Comparison of ENCODE assay signal across 1 cellular context in the genomic region with DNA sequence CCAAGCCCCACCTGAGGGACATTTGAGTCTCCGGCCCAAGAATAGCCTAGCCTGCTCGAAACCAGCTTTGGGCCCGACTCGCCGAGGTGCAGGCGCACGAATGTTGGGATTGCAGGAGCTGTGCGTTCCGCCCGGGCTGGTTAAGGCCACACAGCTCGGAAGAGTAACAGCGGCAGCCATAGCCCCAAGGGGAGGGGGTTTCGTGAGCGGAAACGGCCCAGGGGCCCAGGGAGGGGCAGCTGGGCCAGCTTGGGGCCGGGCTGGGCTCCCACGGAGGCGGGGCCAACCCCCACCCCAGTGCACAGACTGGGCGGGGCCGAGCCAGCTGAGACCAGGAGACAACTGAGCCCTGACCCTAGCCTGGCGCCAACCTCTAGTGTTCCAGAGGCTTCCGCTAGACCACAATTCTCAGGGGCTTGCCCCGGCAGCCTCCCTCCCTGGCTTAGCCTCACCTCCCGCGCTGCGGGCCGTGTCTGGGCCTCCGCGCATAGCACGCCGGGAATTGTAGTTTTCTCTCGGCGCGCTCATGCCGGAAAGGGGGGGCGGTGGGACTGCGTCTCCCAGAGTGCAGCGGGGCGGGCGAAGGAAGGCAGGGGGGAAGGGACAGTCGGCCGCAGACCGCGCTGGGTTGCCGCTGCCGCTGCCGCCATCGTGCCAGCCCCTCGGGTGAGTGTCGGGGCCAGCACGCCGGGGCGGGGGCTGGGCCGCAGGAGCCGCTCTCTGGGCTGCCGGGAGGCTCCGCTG.
TF ChIP-seq lines count a peak whose summit lies in the region.

Gene NUTF2 (plus strand): TSS at position 614 of the 744 bp plus-strand sequence. CDS start 18,198 bp downstream, outside the sequence.

TF ChIP-seq in HepG2, 621 proteins besides CTCF, POLR2A, EP300 and RAD21 (continued from another document and continues in another):
- TF ChIP-seq, protein P1, sequence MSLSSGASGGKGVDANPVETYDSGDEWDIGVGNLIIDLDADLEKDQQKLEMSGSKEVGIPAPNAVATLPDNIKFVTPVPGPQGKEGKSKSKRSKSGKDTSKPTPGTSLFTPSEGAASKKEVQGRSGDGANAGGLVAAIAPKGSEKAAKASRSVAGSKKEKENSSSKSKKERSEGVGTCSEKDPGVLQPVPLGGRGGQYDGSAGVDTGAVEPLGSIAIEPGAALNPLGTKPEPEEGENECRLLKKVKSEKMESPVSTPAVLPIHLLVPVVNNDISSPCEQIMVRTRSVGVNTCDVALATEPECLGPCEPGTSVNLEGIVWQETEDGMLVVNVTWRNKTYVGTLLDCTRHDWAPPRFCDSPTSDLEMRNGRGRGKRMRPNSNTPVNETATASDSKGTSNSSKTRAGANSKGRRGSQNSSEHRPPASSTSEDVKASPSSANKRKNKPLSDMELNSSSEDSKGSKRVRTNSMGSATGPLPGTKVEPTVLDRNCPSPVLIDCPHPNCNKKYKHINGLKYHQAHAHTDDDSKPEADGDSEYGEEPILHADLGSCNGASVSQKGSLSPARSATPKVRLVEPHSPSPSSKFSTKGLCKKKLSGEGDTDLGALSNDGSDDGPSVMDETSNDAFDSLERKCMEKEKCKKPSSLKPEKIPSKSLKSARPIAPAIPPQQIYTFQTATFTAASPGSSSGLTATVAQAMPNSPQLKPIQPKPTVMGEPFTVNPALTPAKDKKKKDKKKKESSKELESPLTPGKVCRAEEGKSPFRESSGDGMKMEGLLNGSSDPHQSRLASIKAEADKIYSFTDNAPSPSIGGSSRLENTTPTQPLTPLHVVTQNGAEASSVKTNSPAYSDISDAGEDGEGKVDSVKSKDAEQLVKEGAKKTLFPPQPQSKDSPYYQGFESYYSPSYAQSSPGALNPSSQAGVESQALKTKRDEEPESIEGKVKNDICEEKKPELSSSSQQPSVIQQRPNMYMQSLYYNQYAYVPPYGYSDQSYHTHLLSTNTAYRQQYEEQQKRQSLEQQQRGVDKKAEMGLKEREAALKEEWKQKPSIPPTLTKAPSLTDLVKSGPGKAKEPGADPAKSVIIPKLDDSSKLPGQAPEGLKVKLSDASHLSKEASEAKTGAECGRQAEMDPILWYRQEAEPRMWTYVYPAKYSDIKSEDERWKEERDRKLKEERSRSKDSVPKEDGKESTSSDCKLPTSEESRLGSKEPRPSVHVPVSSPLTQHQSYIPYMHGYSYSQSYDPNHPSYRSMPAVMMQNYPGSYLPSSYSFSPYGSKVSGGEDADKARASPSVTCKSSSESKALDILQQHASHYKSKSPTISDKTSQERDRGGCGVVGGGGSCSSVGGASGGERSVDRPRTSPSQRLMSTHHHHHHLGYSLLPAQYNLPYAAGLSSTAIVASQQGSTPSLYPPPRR (CRISPR knock-in tag; IDR thresholded peaks at IDR 0.05; ENCODE audit: borderline replicate concordance), result peak; percentile 58; the same call in 1 of the 2 replicates
- TF ChIP-seq MAFG (CRISPR knock-in tag; IDR thresholded peaks at IDR 0.05) (no peak), ETV5 (CRISPR knock-in tag; IDR thresholded peaks at IDR 0.05; ENCODE audit: borderline replicate concordance) (peak; percentile 93), GABPA (IDR thresholded peaks at IDR 0.05; ENCODE audit: low read depth, low read length) (no peak), GABPA (CRISPR knock-in tag; IDR thresholded peaks at IDR 0.05; ENCODE audit: low read depth) (peak; percentile 91), SIX4 (CRISPR knock-in tag; IDR thresholded peaks at IDR 0.05) (no peak), DR1 (CRISPR knock-in tag; IDR thresholded peaks at IDR 0.05) (peak; percentile 29; the same call in 1 of the 2 replicates), RFX5 (IDR thresholded peaks at IDR 0.05; ENCODE audit: low read depth, low read length) (no peak; the same call in 1 of the 2 replicates), ZNF749 (CRISPR knock-in tag; IDR thresholded peaks at IDR 0.05; ENCODE audit: borderline replicate concordance) (no peak), ZNF567 (CRISPR knock-in tag; IDR thresholded peaks at IDR 0.05; ENCODE audit: borderline replicate concordance) (peak; percentile 67; the same call in 1 of the 2 replicates), ZNF318 (CRISPR knock-in tag; IDR thresholded peaks at IDR 0.05) (no peak; the same call in 1 of the 2 replicates), TCF12 (IDR thresholded peaks at IDR 0.05) (no peak), TCF12 (CRISPR knock-in tag; IDR thresholded peaks at IDR 0.05) (no peak), KLF16 (CRISPR knock-in tag; IDR thresholded peaks at IDR 0.05) (peak in 1 of 2 experiments; percentile 85; a peak in 1 of 4 replicates), TRIM24 (CRISPR knock-in tag; IDR thresholded peaks at IDR 0.05) (no peak), ZNF24 (IDR thresholded peaks at IDR 0.05) (no peak), ELF4 (CRISPR knock-in tag; IDR thresholded peaks at IDR 0.05; ENCODE audit: borderline replicate concordance) (peak; percentile 70; the same call in 1 of the 2 replicates), NFKB2 (CRISPR knock-in tag; IDR thresholded peaks at IDR 0.05; ENCODE audit: borderline replicate concordance) (peak; percentile 38; the same call in 1 of the 2 replicates), MXI1 (IDR thresholded peaks at IDR 0.05; ENCODE audit: borderline replicate concordance, low read depth, low read length) (peak; percentile 85; the same call in 2 of the 3 replicates), ZFP37 (CRISPR knock-in tag; IDR thresholded peaks at IDR 0.05; ENCODE audit: borderline replicate concordance) (no peak), WIZ (CRISPR knock-in tag; IDR thresholded peaks at IDR 0.05) (peak; percentile 71; the same call in 1 of the 2 replicates), PHF20 (CRISPR knock-in tag; IDR thresholded peaks at IDR 0.05) (peak; percentile 66), NR1H2 (CRISPR knock-in tag; IDR thresholded peaks at IDR 0.05; ENCODE audit: borderline replicate concordance, low read depth) (no peak), LBX2 (CRISPR knock-in tag; IDR thresholded peaks at IDR 0.05; ENCODE audit: borderline replicate concordance) (0 out of 2 replicates have a peak, but pooled peaks have one; percentile 32), HOXD1 (CRISPR knock-in tag; IDR thresholded peaks at IDR 0.05) (peak; percentile 14; the same call in 1 of the 2 replicates), ATF5 (CRISPR knock-in tag; IDR thresholded peaks at IDR 0.05; ENCODE audit: low read depth) (0 out of 2 replicates have a peak, but pooled peaks have one; percentile 29), ZBTB44 (CRISPR knock-in tag; IDR thresholded peaks at IDR 0.05) (peak; percentile 54; the same call in 1 of the 2 replicates), ZNF619 (CRISPR knock-in tag; IDR thresholded peaks at IDR 0.05) (peak; percentile 95)
- TF ChIP-seq, protein P2, sequence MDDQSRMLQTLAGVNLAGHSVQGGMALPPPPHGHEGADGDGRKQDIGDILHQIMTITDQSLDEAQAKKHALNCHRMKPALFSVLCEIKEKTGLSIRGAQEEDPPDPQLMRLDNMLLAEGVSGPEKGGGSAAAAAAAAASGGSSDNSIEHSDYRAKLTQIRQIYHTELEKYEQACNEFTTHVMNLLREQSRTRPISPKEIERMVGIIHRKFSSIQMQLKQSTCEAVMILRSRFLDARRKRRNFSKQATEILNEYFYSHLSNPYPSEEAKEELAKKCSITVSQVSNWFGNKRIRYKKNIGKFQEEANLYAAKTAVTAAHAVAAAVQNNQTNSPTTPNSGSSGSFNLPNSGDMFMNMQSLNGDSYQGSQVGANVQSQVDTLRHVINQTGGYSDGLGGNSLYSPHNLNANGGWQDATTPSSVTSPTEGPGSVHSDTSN (CRISPR knock-in tag; IDR thresholded peaks at IDR 0.05; ENCODE audit: borderline replicate concordance), result no peak
- TF ChIP-seq, protein P3, sequence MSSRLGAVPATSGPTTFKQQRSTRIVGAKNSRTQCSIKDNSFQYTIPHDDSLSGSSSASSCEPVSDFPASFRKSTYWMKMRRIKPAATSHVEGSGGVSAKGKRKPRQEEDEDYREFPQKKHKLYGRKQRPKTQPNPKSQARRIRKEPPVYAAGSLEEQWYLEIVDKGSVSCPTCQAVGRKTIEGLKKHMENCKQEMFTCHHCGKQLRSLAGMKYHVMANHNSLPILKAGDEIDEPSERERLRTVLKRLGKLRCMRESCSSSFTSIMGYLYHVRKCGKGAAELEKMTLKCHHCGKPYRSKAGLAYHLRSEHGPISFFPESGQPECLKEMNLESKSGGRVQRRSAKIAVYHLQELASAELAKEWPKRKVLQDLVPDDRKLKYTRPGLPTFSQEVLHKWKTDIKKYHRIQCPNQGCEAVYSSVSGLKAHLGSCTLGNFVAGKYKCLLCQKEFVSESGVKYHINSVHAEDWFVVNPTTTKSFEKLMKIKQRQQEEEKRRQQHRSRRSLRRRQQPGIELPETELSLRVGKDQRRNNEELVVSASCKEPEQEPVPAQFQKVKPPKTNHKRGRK (CRISPR knock-in tag; IDR thresholded peaks at IDR 0.05), result no peak
- TF ChIP-seq, protein P4, sequence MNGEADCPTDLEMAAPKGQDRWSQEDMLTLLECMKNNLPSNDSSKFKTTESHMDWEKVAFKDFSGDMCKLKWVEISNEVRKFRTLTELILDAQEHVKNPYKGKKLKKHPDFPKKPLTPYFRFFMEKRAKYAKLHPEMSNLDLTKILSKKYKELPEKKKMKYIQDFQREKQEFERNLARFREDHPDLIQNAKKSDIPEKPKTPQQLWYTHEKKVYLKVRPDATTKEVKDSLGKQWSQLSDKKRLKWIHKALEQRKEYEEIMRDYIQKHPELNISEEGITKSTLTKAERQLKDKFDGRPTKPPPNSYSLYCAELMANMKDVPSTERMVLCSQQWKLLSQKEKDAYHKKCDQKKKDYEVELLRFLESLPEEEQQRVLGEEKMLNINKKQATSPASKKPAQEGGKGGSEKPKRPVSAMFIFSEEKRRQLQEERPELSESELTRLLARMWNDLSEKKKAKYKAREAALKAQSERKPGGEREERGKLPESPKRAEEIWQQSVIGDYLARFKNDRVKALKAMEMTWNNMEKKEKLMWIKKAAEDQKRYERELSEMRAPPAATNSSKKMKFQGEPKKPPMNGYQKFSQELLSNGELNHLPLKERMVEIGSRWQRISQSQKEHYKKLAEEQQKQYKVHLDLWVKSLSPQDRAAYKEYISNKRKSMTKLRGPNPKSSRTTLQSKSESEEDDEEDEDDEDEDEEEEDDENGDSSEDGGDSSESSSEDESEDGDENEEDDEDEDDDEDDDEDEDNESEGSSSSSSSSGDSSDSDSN (CRISPR knock-in tag; IDR thresholded peaks at IDR 0.05), result peak; percentile 73
